ENCODE assay signal across 9 cellular contexts in the genomic region with DNA sequence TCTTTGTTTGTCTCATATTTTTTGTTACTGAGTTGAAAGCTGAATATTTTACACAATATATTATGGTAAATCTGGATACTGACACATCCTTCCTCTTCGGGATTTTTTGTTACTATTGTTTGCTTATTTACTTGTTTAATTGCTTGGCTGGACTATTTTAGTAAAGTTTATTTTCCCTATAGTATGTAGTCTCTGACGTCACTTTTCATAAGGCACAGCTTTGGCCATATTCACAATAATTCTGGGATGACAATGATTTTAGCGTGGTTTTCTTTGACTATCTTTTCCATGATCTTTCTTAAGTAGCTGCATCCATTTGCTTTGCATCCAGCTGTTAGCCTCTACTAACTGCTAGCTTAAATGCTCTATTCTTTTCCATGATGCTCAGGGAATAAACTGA.
"Had no signal": no experiment of that assay in that cellular context is flagged by ENCODE, and none has a peak within 500 bp of the region (broad histone marks: within the 10 kb centered on the region; RNA-seq: fewer than 3 reads in every experiment).

No MANE protein-coding gene starts in this region.

- H3K4me3 ChIP-seq: GM23338, K562 had no signal

- DNase-seq: H9, HCEC 1CT, IMR-90, KG1 had no signal

- H3K27ac ChIP-seq: HL-60 had no signal

- ATAC-seq: GM23338, K562 had no signal

- FAIRE-seq: H1, H54, K562 had no signal
